Comparison of ENCODE assay signal across 8 cellular contexts in the genomic region with DNA sequence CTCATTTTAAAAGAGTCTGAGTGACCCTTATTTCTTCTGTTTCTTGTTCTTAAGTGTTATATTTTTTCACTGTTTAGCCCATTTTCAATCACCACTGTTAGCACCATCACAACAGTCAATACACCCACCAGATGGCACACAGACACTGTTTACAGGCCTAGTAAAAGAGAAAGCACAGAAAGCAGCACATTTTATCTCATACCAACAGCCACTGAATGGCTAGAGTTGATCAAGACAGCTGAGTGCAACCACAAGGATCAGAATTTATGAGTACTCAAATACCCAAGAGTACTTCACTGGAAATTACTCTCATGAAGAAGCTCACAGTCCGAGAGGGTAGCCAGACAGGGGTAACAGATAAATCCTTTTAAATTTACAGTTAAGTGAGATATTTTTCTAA.
DNase-seq lines count a peak whose midpoint lies in the region; ATAC-seq and TF ChIP-seq lines count a peak whose summit lies in the region.

No MANE protein-coding gene starts in this region.

- intact Hi-C loops in lower lobe of right lung (cut with DNase I), result no loop called here

- H3K27me3 ChIP-seq in RWPE2 (ENCODE audit: insufficient read depth, poor library complexity, severe bottlenecking) (no peaks in the 10 kb centered on the region), lower lobe of right lung (ENCODE audit: low read depth) (no peaks in the 10 kb centered on the region)

- H3K4me1 ChIP-seq in RWPE2 (ENCODE audit: insufficient read depth, poor library complexity, severe bottlenecking) (peaks cover 14% of the 10 kb centered on the region), lower lobe of right lung (peaks cover 31% of the 10 kb centered on the region)

- H3K9me3 ChIP-seq in RWPE2 (ENCODE audit: severe bottlenecking) (no peaks in the 10 kb centered on the region), lower lobe of right lung (no peaks in the 10 kb centered on the region)

- DNase-seq in DMS 273 treated with DMSO at 0.1 percent for 48 hours (lab: John Stamatoyannopoulos, UW) (peak; percentile 41), RWPE2 (ENCODE audit: low spot score) (no peak), lower lobe of right lung (no peak), C1 segment of cervical spinal cord (lab: John Stamatoyannopoulos, UW) (no peak), CD1c-positive myeloid dendritic cell (ENCODE audit: extremely low spot score) (no peak), NCI-H526 treated with DMSO at 0.1 percent for 48 hours (lab: John Stamatoyannopoulos, UW) (no peak)

- H3K27ac ChIP-seq in RWPE2 (ENCODE audit: poor library complexity, severe bottlenecking), result no peak overlapping the region
- H3K27ac ChIP-seq in lower lobe of right lung, result no peak overlapping the region

- peak; percentile 26 for TF ChIP-seq CTCF in RWPE2 (IDR thresholded peaks at IDR 0.05; ENCODE audit: poor library complexity, severe bottlenecking)
- no peak for TF ChIP-seq CTCF in lower lobe of right lung (IDR thresholded peaks at IDR 0.05)

- H3K4me3 ChIP-seq in RWPE2 (ENCODE audit: severe bottlenecking) (no peak overlapping the region), lower lobe of right lung (no peak overlapping the region)

- ATAC-seq in GM19025 (IDR thresholded peaks at IDR 0.05; ENCODE audit: low read depth, unreplicated experiment) (peak; percentile 54), HG03135 (IDR thresholded peaks at IDR 0.05; ENCODE audit: unreplicated experiment) (peak; percentile 78), RWPE2 (ENCODE audit: low read depth) (no peak), lower lobe of right lung (peak; percentile 52 to 74)

- no peaks in the 10 kb centered on the region for H3K36me3 ChIP-seq in RWPE2 (ENCODE audit: low read depth)
- H3K36me3 ChIP-seq in lower lobe of right lung, result no peaks in the 10 kb centered on the region
